Comparison of ENCODE assay signal across 1 cellular context in genomic region chr9:93304574-93305496, GRCh38.
TF ChIP-seq lines count a peak whose summit lies in the region.

No MANE protein-coding gene starts in this region.

TF ChIP-seq in GM23338, 12 proteins besides CTCF, POLR2A, EP300 and RAD21 (continued from another document):
- TF ChIP-seq ZNF462 (CRISPR knock-in tag; IDR thresholded peaks at IDR 0.05) (no peak), NANOG (IDR thresholded peaks at IDR 0.05; ENCODE audit: borderline replicate concordance) (no peak), REST (IDR thresholded peaks at IDR 0.05; ENCODE audit: unreplicated experiment) (no peak), EZH2 (IDR thresholded peaks at IDR 0.05; ENCODE audit: low read depth, unreplicated experiment) (no peak), EZH2phosphoT487 (IDR thresholded peaks at IDR 0.05; ENCODE audit: unreplicated experiment) (no peak)
TF ChIP-seq in GM23338: peak in this region for 0.
